ENCODE assay signal across 8 cellular contexts in the genomic region with DNA sequence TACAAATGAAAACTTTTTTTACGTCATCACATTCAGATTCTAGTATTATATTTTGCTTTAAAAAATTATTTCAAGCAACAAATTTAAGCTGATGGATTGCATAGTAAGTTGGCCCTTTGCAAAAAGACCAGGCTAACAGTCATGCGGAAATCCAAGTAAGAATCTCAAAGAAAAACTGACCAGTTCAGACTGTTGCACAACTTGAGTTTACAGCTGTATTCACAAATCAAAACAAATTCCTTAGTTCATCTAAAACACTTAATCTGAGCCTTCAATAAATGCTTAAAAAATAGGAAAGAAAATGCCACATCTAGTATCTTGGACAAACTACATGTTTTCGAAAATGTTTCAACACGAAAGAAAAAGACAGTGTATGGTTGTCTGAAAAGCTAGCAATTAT. TPM values are rescaled to one million over a fixed set of nuclear protein-coding genes. Genes with fewer than 3 reads are reported as not detected.
DNase-seq lines count a peak whose midpoint lies in the region; ATAC-seq and TF ChIP-seq lines count a peak whose summit lies in the region.

No MANE protein-coding gene starts in this region.

- H3K4me1 ChIP-seq in rectal smooth muscle tissue (ENCODE audit: control insufficient read depth, insufficient read depth, low read length), result peaks cover 9% of the 10 kb centered on the region

- peak overlapping the region; percentile 97 for H3K4me3 ChIP-seq in GM06990 (replicated peaks; ENCODE audit: low read depth, low read length)
- peak overlapping the region; percentile 95 for H3K4me3 ChIP-seq in SU-DHL-6 (ENCODE audit: insufficient read depth, low read length, poor library complexity, severe bottlenecking)
- peak overlapping the region; percentile 98 for H3K4me3 ChIP-seq in fibroblast of the aortic adventitia (ENCODE audit: low read depth, low read length)
- peak overlapping the region; percentile 99 for H3K4me3 ChIP-seq in rectal smooth muscle tissue (ENCODE audit: low read length)

- H2AFZ ChIP-seq in SU-DHL-6 (ENCODE audit: low read depth, low read length, severe bottlenecking), result no peak overlapping the region

- ATAC-seq in HG03354 (IDR thresholded peaks at IDR 0.05; ENCODE audit: poor library complexity, severe bottlenecking, unreplicated experiment), result no peak
- no peak for ATAC-seq in HG02884 (IDR thresholded peaks at IDR 0.05; ENCODE audit: unreplicated experiment)

- no peaks in the 10 kb centered on the region; the same call in 1 of the 2 replicates for H3K36me3 ChIP-seq in GM06990 (ENCODE audit: control insufficient read depth, insufficient read depth, low read length)
- peaks cover 37% of the 10 kb centered on the region; the same call in 1 of the 2 replicates for H3K36me3 ChIP-seq in SU-DHL-6 (ENCODE audit: low read length)
- H3K36me3 ChIP-seq in rectal smooth muscle tissue (ENCODE audit: control insufficient read depth, insufficient read depth, low read length), result peaks cover 2% of the 10 kb centered on the region

- H4K20me1 ChIP-seq in SU-DHL-6 (ENCODE audit: low read depth, low read length), result no peaks in the 10 kb centered on the region

- no peaks in the 10 kb centered on the region for H3K9me3 ChIP-seq in SU-DHL-6 (ENCODE audit: insufficient read depth, low read length)

- H3K9ac ChIP-seq in SU-DHL-6 (ENCODE audit: low read length), result peak overlapping the region; percentile 87
- peak overlapping the region; percentile 96 for H3K9ac ChIP-seq in rectal smooth muscle tissue (ENCODE audit: low read length)

- H3F3A ChIP-seq in SU-DHL-6 (ENCODE audit: insufficient read depth), result peaks cover 9% of the 10 kb centered on the region; the same call in 1 of the 2 replicates

- H3K9me2 ChIP-seq in SU-DHL-6 (replicated peaks; ENCODE audit: insufficient read depth, low read length), result no peaks in the 10 kb centered on the region

- peaks cover 38% of the 10 kb centered on the region for H3K79me2 ChIP-seq in SU-DHL-6 (ENCODE audit: insufficient read depth, low read length)

- DNase-seq in GM06990 (ENCODE audit: extremely low read depth, insufficient read length), result no peak
- no peak for DNase-seq in fibroblast of the aortic adventitia (ENCODE audit: low read depth)
- DNase-seq in superior temporal gyrus (ENCODE audit: extremely low spot score), result no peak
- DNase-seq in Kasumi-1 (lab: John Stamatoyannopoulos, UW), result no peak

- H3K4me2 ChIP-seq in SU-DHL-6 (ENCODE audit: low read depth, low read length, poor library complexity, severe bottlenecking), result peak overlapping the region; percentile 72

- TF ChIP-seq CTCF in GM06990 (IDR thresholded peaks at IDR 0.05; ENCODE audit: insufficient read depth, low read length, poor library complexity, severe bottlenecking) (no peak), SU-DHL-6 (IDR thresholded peaks at IDR 0.05; ENCODE audit: insufficient read depth, low read length, poor library complexity, severe bottlenecking) (no peak), fibroblast of the aortic adventitia (IDR thresholded peaks at IDR 0.05; ENCODE audit: insufficient read depth, low read length) (no peak)

- H3K27ac ChIP-seq in SU-DHL-6 (ENCODE audit: low read depth, low read length) (no peak overlapping the region), rectal smooth muscle tissue (ENCODE audit: low read depth, low read length) (peak overlapping the region; percentile 100)

- H3K27me3 ChIP-seq in GM06990 (replicated peaks; ENCODE audit: control insufficient read depth, insufficient read depth, low read length) (no peaks in the 10 kb centered on the region), SU-DHL-6 (ENCODE audit: low read length) (no peaks in the 10 kb centered on the region), rectal smooth muscle tissue (ENCODE audit: control insufficient read depth, insufficient read depth, low read length) (no peaks in the 10 kb centered on the region)

RNA-seq across cellular contexts. Expression of a gene that starts 0.8 kb away (rescaled TPM):
- total RNA-seq in fibroblast of the aortic adventitia (ENCODE audit: low replicate concordance), result 17.3 and 57.1 TPM in 2 replicates

RNA-seq across cellular contexts. Expression of a gene that starts 1.0 kb away (rescaled TPM):
- total RNA-seq in fibroblast of the aortic adventitia (ENCODE audit: low replicate concordance), result 13.6 and 27.7 TPM in 2 replicates
